ENCODE assay signal across 1 cellular context in the genomic region with DNA sequence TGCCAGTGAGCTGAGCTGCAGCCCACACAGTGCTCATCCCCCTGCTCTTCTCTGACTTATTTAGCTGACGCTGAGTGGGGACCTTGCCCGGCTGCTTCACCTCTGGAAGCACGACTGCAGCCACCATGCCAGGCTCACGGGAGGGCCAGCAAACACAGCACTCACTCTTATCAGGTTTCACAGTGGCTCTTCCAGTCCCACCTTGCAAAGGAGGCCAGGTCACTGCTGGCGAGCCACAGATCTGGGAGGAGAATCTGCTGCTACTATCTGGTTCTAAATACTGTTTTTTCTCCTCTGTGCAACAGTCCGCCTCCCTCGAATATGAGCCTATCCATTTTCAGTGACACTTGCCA.
TF ChIP-seq lines count a peak whose summit lies in the region.

No MANE protein-coding gene starts in this region.

TF ChIP-seq in IMR-90, 13 proteins besides CTCF, POLR2A, EP300 and RAD21:
- TF ChIP-seq BHLHE40 (IDR thresholded peaks at IDR 0.05; ENCODE audit: low read depth, low read length) (no peak), MAFK (IDR thresholded peaks at IDR 0.05; ENCODE audit: low read depth, low read length) (no peak), MAZ (IDR thresholded peaks at IDR 0.05; ENCODE audit: borderline replicate concordance, low read depth, low read length) (no peak)
TF ChIP-seq in IMR-90: peak in this region for 0.
